In the genomic region with DNA sequence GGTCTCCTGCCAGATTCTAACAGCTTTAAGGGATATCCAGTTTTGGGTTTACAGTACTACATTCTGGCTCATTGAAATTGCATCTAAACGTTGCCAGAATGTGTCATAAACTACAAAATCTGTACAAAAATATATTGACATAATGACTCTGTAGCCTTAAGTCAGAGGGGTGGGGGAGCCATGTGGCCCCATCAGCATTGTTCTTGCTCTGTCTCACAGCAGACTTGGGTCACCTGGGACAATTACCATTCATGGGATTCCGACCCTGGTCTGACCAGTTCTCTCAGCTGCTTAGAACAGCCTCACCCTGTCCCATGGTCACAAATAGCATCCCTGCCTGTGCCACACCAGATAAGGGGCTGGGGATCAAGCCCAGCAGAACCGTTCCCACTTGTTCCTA, we compare ENCODE assay signal across 2 cellular contexts.
TF ChIP-seq lines count a peak whose summit lies in the region.

No MANE protein-coding gene starts in this region.

TF ChIP-seq in liver, 16 proteins besides CTCF, POLR2A, EP300 and RAD21 (continued from another document):
- TF ChIP-seq, protein P1, sequence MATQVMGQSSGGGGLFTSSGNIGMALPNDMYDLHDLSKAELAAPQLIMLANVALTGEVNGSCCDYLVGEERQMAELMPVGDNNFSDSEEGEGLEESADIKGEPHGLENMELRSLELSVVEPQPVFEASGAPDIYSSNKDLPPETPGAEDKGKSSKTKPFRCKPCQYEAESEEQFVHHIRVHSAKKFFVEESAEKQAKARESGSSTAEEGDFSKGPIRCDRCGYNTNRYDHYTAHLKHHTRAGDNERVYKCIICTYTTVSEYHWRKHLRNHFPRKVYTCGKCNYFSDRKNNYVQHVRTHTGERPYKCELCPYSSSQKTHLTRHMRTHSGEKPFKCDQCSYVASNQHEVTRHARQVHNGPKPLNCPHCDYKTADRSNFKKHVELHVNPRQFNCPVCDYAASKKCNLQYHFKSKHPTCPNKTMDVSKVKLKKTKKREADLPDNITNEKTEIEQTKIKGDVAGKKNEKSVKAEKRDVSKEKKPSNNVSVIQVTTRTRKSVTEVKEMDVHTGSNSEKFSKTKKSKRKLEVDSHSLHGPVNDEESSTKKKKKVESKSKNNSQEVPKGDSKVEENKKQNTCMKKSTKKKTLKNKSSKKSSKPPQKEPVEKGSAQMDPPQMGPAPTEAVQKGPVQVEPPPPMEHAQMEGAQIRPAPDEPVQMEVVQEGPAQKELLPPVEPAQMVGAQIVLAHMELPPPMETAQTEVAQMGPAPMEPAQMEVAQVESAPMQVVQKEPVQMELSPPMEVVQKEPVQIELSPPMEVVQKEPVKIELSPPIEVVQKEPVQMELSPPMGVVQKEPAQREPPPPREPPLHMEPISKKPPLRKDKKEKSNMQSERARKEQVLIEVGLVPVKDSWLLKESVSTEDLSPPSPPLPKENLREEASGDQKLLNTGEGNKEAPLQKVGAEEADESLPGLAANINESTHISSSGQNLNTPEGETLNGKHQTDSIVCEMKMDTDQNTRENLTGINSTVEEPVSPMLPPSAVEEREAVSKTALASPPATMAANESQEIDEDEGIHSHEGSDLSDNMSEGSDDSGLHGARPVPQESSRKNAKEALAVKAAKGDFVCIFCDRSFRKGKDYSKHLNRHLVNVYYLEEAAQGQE (IDR thresholded peaks at IDR 0.05) = no peak
- TF ChIP-seq, protein P2, sequence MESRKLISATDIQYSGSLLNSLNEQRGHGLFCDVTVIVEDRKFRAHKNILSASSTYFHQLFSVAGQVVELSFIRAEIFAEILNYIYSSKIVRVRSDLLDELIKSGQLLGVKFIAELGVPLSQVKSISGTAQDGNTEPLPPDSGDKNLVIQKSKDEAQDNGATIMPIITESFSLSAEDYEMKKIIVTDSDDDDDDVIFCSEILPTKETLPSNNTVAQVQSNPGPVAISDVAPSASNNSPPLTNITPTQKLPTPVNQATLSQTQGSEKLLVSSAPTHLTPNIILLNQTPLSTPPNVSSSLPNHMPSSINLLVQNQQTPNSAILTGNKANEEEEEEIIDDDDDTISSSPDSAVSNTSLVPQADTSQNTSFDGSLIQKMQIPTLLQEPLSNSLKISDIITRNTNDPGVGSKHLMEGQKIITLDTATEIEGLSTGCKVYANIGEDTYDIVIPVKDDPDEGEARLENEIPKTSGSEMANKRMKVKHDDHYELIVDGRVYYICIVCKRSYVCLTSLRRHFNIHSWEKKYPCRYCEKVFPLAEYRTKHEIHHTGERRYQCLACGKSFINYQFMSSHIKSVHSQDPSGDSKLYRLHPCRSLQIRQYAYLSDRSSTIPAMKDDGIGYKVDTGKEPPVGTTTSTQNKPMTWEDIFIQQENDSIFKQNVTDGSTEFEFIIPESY (IDR thresholded peaks at IDR 0.05) = no peak
- no peak for TF ChIP-seq NR2F2 (IDR thresholded peaks at IDR 0.05)

TF ChIP-seq in HepG2, 621 proteins besides CTCF, POLR2A, EP300 and RAD21 (continued from another document):
- TF ChIP-seq ZNF180 (CRISPR knock-in tag; IDR thresholded peaks at IDR 0.05; ENCODE audit: borderline replicate concordance, low read depth) (no peak), ZKSCAN5 (CRISPR knock-in tag; IDR thresholded peaks at IDR 0.05) (no peak), ZFP90 (CRISPR knock-in tag; IDR thresholded peaks at IDR 0.05; ENCODE audit: borderline replicate concordance) (no peak), KLF13 (CRISPR knock-in tag; IDR thresholded peaks at IDR 0.05) (no peak), NFKB2 (CRISPR knock-in tag; IDR thresholded peaks at IDR 0.05; ENCODE audit: borderline replicate concordance) (no peak), POLR2AphosphoS5 (IDR thresholded peaks at IDR 0.05; ENCODE audit: low read depth, low read length) (no peak), GATAD1 (CRISPR knock-in tag; IDR thresholded peaks at IDR 0.05) (no peak), ZNF317 (CRISPR knock-in tag; IDR thresholded peaks at IDR 0.05) (no peak), ZNF781 (CRISPR knock-in tag; IDR thresholded peaks at IDR 0.05; ENCODE audit: borderline replicate concordance, not compliant biosample characterization) (no peak), KDM4B (CRISPR knock-in tag; IDR thresholded peaks at IDR 0.05) (no peak), BHLHE40 (IDR thresholded peaks at IDR 0.05; ENCODE audit: low read length) (no peak)
- TF ChIP-seq, protein P3, sequence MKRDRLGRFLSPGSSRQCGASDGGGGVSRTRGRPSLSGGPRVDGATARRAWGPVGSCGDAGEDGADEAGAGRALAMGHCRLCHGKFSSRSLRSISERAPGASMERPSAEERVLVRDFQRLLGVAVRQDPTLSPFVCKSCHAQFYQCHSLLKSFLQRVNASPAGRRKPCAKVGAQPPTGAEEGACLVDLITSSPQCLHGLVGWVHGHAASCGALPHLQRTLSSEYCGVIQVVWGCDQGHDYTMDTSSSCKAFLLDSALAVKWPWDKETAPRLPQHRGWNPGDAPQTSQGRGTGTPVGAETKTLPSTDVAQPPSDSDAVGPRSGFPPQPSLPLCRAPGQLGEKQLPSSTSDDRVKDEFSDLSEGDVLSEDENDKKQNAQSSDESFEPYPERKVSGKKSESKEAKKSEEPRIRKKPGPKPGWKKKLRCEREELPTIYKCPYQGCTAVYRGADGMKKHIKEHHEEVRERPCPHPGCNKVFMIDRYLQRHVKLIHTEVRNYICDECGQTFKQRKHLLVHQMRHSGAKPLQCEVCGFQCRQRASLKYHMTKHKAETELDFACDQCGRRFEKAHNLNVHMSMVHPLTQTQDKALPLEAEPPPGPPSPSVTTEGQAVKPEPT (CRISPR knock-in tag; IDR thresholded peaks at IDR 0.05; ENCODE audit: low read depth) = no peak
- TF ChIP-seq, protein P4, sequence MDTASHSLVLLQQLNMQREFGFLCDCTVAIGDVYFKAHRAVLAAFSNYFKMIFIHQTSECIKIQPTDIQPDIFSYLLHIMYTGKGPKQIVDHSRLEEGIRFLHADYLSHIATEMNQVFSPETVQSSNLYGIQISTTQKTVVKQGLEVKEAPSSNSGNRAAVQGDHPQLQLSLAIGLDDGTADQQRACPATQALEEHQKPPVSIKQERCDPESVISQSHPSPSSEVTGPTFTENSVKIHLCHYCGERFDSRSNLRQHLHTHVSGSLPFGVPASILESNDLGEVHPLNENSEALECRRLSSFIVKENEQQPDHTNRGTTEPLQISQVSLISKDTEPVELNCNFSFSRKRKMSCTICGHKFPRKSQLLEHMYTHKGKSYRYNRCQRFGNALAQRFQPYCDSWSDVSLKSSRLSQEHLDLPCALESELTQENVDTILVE (CRISPR knock-in tag; IDR thresholded peaks at IDR 0.05) = no peak
